ENCODE assay signal across 8 cellular contexts in the genomic region with DNA sequence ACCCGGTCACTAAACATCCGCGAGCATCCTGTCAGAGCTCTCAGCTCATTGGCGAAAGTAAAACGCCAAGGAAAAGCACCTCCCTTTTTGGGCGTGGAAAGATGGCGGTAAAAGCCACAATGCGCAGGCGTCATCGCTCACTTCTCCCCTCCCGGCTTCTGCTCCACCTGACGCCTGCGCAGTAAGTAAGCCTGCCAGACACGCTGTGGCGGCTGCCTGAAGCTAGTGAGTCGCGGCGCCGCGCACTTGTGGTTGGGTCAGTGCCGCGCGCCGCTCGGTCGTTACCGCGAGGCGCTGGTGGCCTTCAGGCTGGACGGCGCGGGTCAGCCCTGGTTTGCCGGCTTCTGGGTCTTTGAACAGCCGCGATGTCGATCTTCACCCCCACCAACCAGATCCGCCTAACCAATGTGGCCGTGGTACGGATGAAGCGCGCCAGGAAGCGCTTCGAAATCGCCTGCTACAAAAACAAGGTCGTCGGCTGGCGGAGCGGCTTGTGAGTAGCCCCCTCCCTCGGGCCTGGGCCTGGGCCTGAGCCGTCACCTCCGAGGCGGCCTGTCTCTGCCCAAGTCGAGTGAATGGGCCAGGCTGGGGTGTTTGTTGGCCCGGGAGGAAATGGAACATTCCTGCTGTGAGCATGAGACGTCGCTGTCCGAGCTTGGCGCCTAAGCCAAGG. TPM values are rescaled to one million over a fixed set of nuclear protein-coding genes. Genes with fewer than 3 reads are reported as not detected.
DNase-seq lines count a peak whose midpoint lies in the region; ATAC-seq, FAIRE-seq and TF ChIP-seq lines count a peak whose summit lies in the region.
"Not testable (repeated sequence)": the region's sequence is repeated elsewhere in the genome, so short reads cannot be mapped to it uniquely, and the experiment has no call there.

No MANE protein-coding gene starts in this region.

- H3K36me3 ChIP-seq in keratinocyte (ENCODE audit: control insufficient read depth in 2 of 2, extremely low read depth in 1 of 2, insufficient read depth in 2 of 2, low read length in 2 of 2) = not testable (repeated sequence)

- peak overlapping the region; percentile 78 for H3K27ac ChIP-seq in keratinocyte (ENCODE audit: control insufficient read depth, insufficient read depth, low read length)

- H3K9ac ChIP-seq in keratinocyte (ENCODE audit: control insufficient read depth, extremely low read depth, insufficient read depth, low read length) = peak overlapping the region; percentile 85

- peaks cover 24% of the 10 kb centered on the region for H3K79me2 ChIP-seq in keratinocyte (ENCODE audit: control insufficient read depth, insufficient read depth, low read length)

- TF ChIP-seq CTCF in keratinocyte (optimal IDR thresholded peaks at IDR 0.05 in 1 of 3, IDR thresholded peaks at IDR 0.05 in 1 of 3, conservative IDR thresholded peaks at IDR 0.05 in 1 of 3; ENCODE audit: extremely low read depth in 1 of 3, insufficient read depth in 2 of 3, low read length in 3 of 3) = not testable (repeated sequence)

- H3K9me3 ChIP-seq in keratinocyte (ENCODE audit: control insufficient read depth, low read depth, low read length) = not testable (repeated sequence)

- H3K9me1 ChIP-seq in keratinocyte (ENCODE audit: control insufficient read depth, extremely low read depth, insufficient read depth, low read length) = not testable (repeated sequence)

- peak; percentile 80 for TF ChIP-seq POLR2A in GM19099 (IDR thresholded peaks at IDR 0.05; ENCODE audit: extremely low read depth, insufficient read length, low read depth)

- peak overlapping the region; percentile 53 for H2AFZ ChIP-seq in keratinocyte (ENCODE audit: control insufficient read depth, low read length)

- peak; percentile 62 for ATAC-seq in HG03378 (IDR thresholded peaks at IDR 0.05; ENCODE audit: unreplicated experiment)

- FAIRE-seq in keratinocyte (lab: Jason Lieb, UNC) = peak; percentile 13

- not testable (repeated sequence) for H3K27me3 ChIP-seq in keratinocyte (ENCODE audit: control insufficient read depth, extremely low read depth, insufficient read depth, low read length)

- not testable (repeated sequence) for H3K4me1 ChIP-seq in keratinocyte (ENCODE audit: control insufficient read depth, extremely low read depth, insufficient read depth, low read length)

- dilution Hi-C loops in keratinocyte (cut with MboI; ENCODE audit: extremely low pct_ligation_motif_present, low sequenced_read_pairs) = not testable (repeated sequence)

- H3K4me3 ChIP-seq in keratinocyte (ENCODE audit: control insufficient read depth in 2 of 3, extremely low read depth in 1 of 3, insufficient read depth in 2 of 3, low read depth in 1 of 3, low read length in 3 of 3) = peak overlapping the region; percentile 71 to 80 (median 79)

- DNase-seq in AML-193 (lab: John Stamatoyannopoulos, UW) = peak; percentile 94 to 95
- peak; percentile 90 for DNase-seq in NCI-H446 treated with DMSO at 0.1 percent for 48 hours (lab: John Stamatoyannopoulos, UW)
- DNase-seq in activated CD4-positive, CD25-positive, alpha-beta regulatory T cell treated with anti-CD3 and anti-CD28 coated beads, Interleukin-2, amount 50 U/mL, for 72 hours = peak; percentile 92
- peak; percentile 81 for DNase-seq in cerebellar nuclear complex (lab: John Stamatoyannopoulos, UW)
- DNase-seq in keratinocyte (ENCODE audit: low read depth, low spot score) = peak; percentile 91
- peak; percentile 94 to 97 (median 97) for DNase-seq in stimulated activated CD4-positive, alpha-beta T cell treated with anti-CD3 and anti-CD28 coated beads, Interleukin-12 subunit alpha, Interleukin-12 subunit beta, amount 100 ng/mL, for 48 hours (ENCODE audit: low read depth in 2 of 3, low spot score in 1 of 3)

- H3K4me2 ChIP-seq in keratinocyte (ENCODE audit: control insufficient read depth, extremely low read depth, insufficient read depth, low read depth, low read length) = peak overlapping the region; percentile 60

- not testable (repeated sequence) for H4K20me1 ChIP-seq in keratinocyte (ENCODE audit: control insufficient read depth, extremely low read depth, insufficient read depth, low read length)

RNA-seq across cellular contexts. Expression of gene TYW1B, which starts 1.4 kb away (rescaled TPM):
- polyA plus RNA-seq in keratinocyte = 1.4 to 2.5 TPM (median 1.9 TPM) in 3 replicates
- 3.0 TPM for polyA plus RNA-seq in keratinocyte (2011; ENCODE audit: low read depth)
- 0.99 and 1.1 TPM in 2 replicates for polyA plus RNA-seq in keratinocyte (2011; cell fraction: cytosol; rRNA removed)
- polyA plus RNA-seq in keratinocyte (2011; cell fraction: nucleus; rRNA removed) = 4.2 and 4.7 TPM in 2 replicates
- polyA plus RNA-seq in keratinocyte (2012; ENCODE audit: low replicate concordance) = 1.0 and 1.2 TPM in 2 replicates
- polyA minus RNA-seq in keratinocyte = 4.3 to 8.1 TPM (median 7.7 TPM) in 3 replicates
- 1.7 TPM for polyA minus RNA-seq in keratinocyte (2011; cell fraction: cytosol; rRNA and poly(A)+ RNA removed)
- 4.1 and 6.4 TPM in 2 replicates for polyA minus RNA-seq in keratinocyte (2011; cell fraction: nucleus; rRNA and poly(A)+ RNA removed)

Comparison
In these comparisons a context has a peak if more than half of its experiments do, and no peak if none do; other contexts are left out.
1. Peak in every context shown above with its lines: DNase-seq, ATAC-seq, H3K4me3 ChIP-seq and H3K27ac ChIP-seq.